In the genomic region with DNA sequence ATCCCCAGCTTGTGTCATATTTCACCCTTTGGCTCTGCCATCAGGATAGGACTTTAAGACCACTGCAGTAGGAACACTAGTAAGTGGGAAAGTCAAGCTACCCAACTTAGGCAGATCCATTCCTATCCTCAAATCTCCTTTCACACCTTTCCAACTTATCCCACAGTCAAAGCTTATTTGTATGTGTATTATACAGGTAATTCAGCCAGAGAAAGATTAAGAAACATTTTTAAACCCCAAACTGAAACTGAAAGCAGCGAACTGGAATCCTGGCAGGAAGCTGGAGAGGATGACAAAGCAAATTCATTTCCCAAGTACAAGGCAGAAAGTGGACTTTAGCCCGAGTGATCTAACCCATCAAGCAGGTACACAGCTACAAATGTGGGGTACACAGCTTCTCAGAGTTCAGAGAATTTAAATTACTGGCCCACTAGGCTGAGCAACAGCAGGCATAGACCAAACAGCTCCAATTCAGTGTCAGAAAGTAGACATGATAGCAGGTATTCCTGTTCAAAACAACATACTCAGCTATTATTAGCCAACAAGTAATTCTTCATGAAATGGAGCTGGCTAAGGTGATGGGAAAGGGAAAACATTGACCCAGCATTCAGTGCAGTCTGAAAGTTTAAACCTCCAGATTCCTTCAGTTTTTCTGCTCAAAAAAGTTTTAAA, we compare ENCODE assay signal across 8 cellular contexts. TPM values are rescaled to one million over a fixed set of nuclear protein-coding genes. Genes with fewer than 3 reads are reported as not detected.
DNase-seq lines count a peak whose midpoint lies in the region; ATAC-seq and TF ChIP-seq lines count a peak whose summit lies in the region.

No MANE protein-coding gene starts in this region.

- H3K27ac ChIP-seq in C4-2B = peak overlapping the region; percentile 77
- H3K27ac ChIP-seq in Peyer's patch = peak overlapping the region; percentile 71 to 95 (median 80)
- peak overlapping the region; percentile 94 for H3K27ac ChIP-seq in colonic mucosa
- H3K27ac ChIP-seq in lung (ENCODE audit: low read depth in 1 of 2, low read length in 1 of 2) = peak overlapping the region; percentile 96 to 98
- peak overlapping the region; percentile 71 for H3K27ac ChIP-seq in thymus (ENCODE audit: low read depth)

- H3K4me1 ChIP-seq in Peyer's patch (peaks cover 0 to 37% (median 14%) of the 10 kb centered on the region in 4 donors), colonic mucosa (peaks cover 23% of the 10 kb centered on the region), lung (ENCODE audit: control insufficient read depth in 2 of 2, insufficient read depth in 2 of 2, low read length in 2 of 2) (peaks cover 12 to 35% of the 10 kb centered on the region in 2 donors), thymus (ENCODE audit: control insufficient read depth, insufficient read depth, low read length) (peaks cover 18% of the 10 kb centered on the region)

- peak; percentile 69 for DNase-seq in HS-27A (ENCODE audit: low read depth)
- peak in 1 of 3 donors; percentile 73 for DNase-seq in Peyer's patch
- DNase-seq in colonic mucosa = peak; percentile 77
- DNase-seq in lung (ENCODE audit: low spot score) = peak; percentile 53
- DNase-seq in 8988T = no peak

- intact Hi-C loops in colonic mucosa (cut with DNase I) = no loop called here

- no peak for TF ChIP-seq CTCF in C4-2B (conservative IDR thresholded peaks at IDR 0.05)
- TF ChIP-seq CTCF in Peyer's patch (IDR thresholded peaks at IDR 0.05) = no peak
- no peak for TF ChIP-seq CTCF in colonic mucosa (IDR thresholded peaks at IDR 0.05)
- no peak for TF ChIP-seq CTCF in lung (IDR thresholded peaks at IDR 0.05; ENCODE audit: control extremely low read depth, extremely low read depth)

- TF ChIP-seq POLR2A in Peyer's patch (IDR thresholded peaks at IDR 0.05) = no peak

- no peaks in the 10 kb centered on the region for H3K27me3 ChIP-seq in Peyer's patch
- no peaks in the 10 kb centered on the region for H3K27me3 ChIP-seq in colonic mucosa
- no peaks in the 10 kb centered on the region for H3K27me3 ChIP-seq in lung (ENCODE audit: control insufficient read depth, insufficient read depth)
- H3K27me3 ChIP-seq in thymus (ENCODE audit: control insufficient read depth, insufficient read depth) = no peaks in the 10 kb centered on the region

- peak overlapping the region; percentile 60 to 90 for H3K9ac ChIP-seq in colonic mucosa (ENCODE audit: low read depth in 2 of 2, low read length in 2 of 2)

- H3K4me3 ChIP-seq in Peyer's patch (peak overlapping the region; percentile 4 to 47 (median 32)), colonic mucosa (peak overlapping the region; percentile 16), lung (peak overlapping the region; percentile 1), thymus (ENCODE audit: low read length) (peak overlapping the region; percentile 43)

- 0 to 3% methylated on average over 2 of the region's 2 CpGs for WGBS in lung, 2 donors
- WGBS in thymus = 3% methylated on average over 2 of the region's 2 CpGs

- H3K9me3 ChIP-seq in Peyer's patch (no peaks in the 10 kb centered on the region), colonic mucosa (no peaks in the 10 kb centered on the region), lung (ENCODE audit: control insufficient read depth in 2 of 2, insufficient read depth in 1 of 2, low read length in 1 of 2) (no peaks in the 10 kb centered on the region), thymus (ENCODE audit: control insufficient read depth) (no peaks in the 10 kb centered on the region)

- ATAC-seq in lung (ENCODE audit: insufficient read depth, low FRiP score) (peak; percentile 60), GM18909 (IDR thresholded peaks at IDR 0.05; ENCODE audit: poor library complexity, unreplicated experiment) (no peak)

- H3K36me3 ChIP-seq in Peyer's patch (peaks cover 0 to 12% (median 0%) of the 10 kb centered on the region in 3 donors), colonic mucosa (no peaks in the 10 kb centered on the region), lung (ENCODE audit: control insufficient read depth in 2 of 2, insufficient read depth in 2 of 2, low read length in 2 of 2) (peaks cover 2 to 6% of the 10 kb centered on the region in 2 donors), thymus (ENCODE audit: control insufficient read depth, insufficient read depth) (peaks cover 4% of the 10 kb centered on the region)

RNA-seq across cellular contexts. Expression of a gene that starts 39.1 kb away (rescaled TPM):
- total RNA-seq in Peyer's patch = 10 to 100 TPM; 52.8 to 82.3 (median 73.9) TPM
- 10 to 100 TPM; 48.5 to 57.6 TPM for total RNA-seq in colonic mucosa
- total RNA-seq in lung = 10 to 100 TPM; 51.9 to 70.1 TPM
- 10 to 100 TPM; 54.3 to 57.7 TPM for polyA plus RNA-seq in lung
- 35.5 TPM for polyA plus RNA-seq in thymus
